6 cellular contexts compared by ENCODE assay signal in genomic region chr17:75271955-75272847, GRCh38. TPM values are rescaled to one million over a fixed set of nuclear protein-coding genes. Genes with fewer than 3 reads are reported as not detected.
DNase-seq lines count a peak whose midpoint lies in the region; ATAC-seq and TF ChIP-seq lines count a peak whose summit lies in the region.

No MANE protein-coding gene starts in this region.

- TF ChIP-seq CTCF in RWPE2 (IDR thresholded peaks at IDR 0.05; ENCODE audit: poor library complexity, severe bottlenecking) = no peak
- TF ChIP-seq CTCF in glutamatergic neuron (IDR thresholded peaks at IDR 0.05; ENCODE audit: partially characterized antibody, unreplicated experiment) = no peak

- no peak for TF ChIP-seq POLR2A in erythroblast (IDR thresholded peaks at IDR 0.05; ENCODE audit: low read length)

- ATAC-seq in RWPE2 (ENCODE audit: low read depth) = no peak

- H3K4me1 ChIP-seq in RWPE2 (ENCODE audit: insufficient read depth, poor library complexity, severe bottlenecking) (peaks cover 3% of the 10 kb centered on the region), subcutaneous abdominal adipose tissue (ENCODE audit: control insufficient read depth in 5 of 5, insufficient read depth in 5 of 5, low read length in 5 of 5) (peaks cover 2 to 49% (median 39%) of the 10 kb centered on the region in 5 donors)

- H3K36me3 Mint-ChIP-seq in glutamatergic neuron (ENCODE audit: unreplicated experiment) = no peaks in the 10 kb centered on the region

- DNase-seq in D341Med (ENCODE audit: low spot score) = peak; percentile 55
- DNase-seq in RWPE2 (ENCODE audit: low spot score) = no peak
- DNase-seq in glutamatergic neuron = no peak
- no peak for DNase-seq in erythroblast (lab: John Stamatoyannopoulos, UW)
- no peak for DNase-seq in effector CD8-positive, alpha-beta T cell (lab: John Stamatoyannopoulos, UW)

- H3K36me3 ChIP-seq in RWPE2 (ENCODE audit: low read depth) (peaks cover 10% of the 10 kb centered on the region), subcutaneous abdominal adipose tissue (ENCODE audit: control insufficient read depth in 5 of 5, insufficient read depth in 5 of 5, low read length in 5 of 5) (peaks cover 0 to 22% (median 4%) of the 10 kb centered on the region in 5 donors)

- H3K4me1 Mint-ChIP-seq in glutamatergic neuron (ENCODE audit: low read depth, unreplicated experiment) = peaks cover 2% of the 10 kb centered on the region

- peaks cover 7% of the 10 kb centered on the region for H3K27me3 Mint-ChIP-seq in glutamatergic neuron (ENCODE audit: unreplicated experiment)

- H3K4me3 ChIP-seq in RWPE2 (ENCODE audit: severe bottlenecking) (peak overlapping the region; percentile 96), subcutaneous abdominal adipose tissue (ENCODE audit: low read depth in 1 of 5, low read length in 5 of 5) (peak overlapping the region in 4 of 5 donors; percentile 68 to 91 (median 76))

- peak overlapping the region in 3 of 5 donors; percentile 78 to 88 (median 80) for H3K9ac ChIP-seq in subcutaneous abdominal adipose tissue (ENCODE audit: low read length in 5 of 5)

- no peak overlapping the region for H3K27ac Mint-ChIP-seq in glutamatergic neuron (ENCODE audit: unreplicated experiment)

- H3K9me3 ChIP-seq in RWPE2 (ENCODE audit: severe bottlenecking) (no peaks in the 10 kb centered on the region), subcutaneous abdominal adipose tissue (ENCODE audit: control insufficient read depth in 5 of 5, low read length in 5 of 5) (no peaks in the 10 kb centered on the region)

- H3K27me3 ChIP-seq in RWPE2 (ENCODE audit: insufficient read depth, poor library complexity, severe bottlenecking) = no peaks in the 10 kb centered on the region
- no peaks in the 10 kb centered on the region for H3K27me3 ChIP-seq in subcutaneous abdominal adipose tissue (ENCODE audit: control insufficient read depth in 5 of 5, insufficient read depth in 4 of 5, low read length in 5 of 5)

- peak overlapping the region; percentile 84 for H3K4me3 Mint-ChIP-seq in glutamatergic neuron (ENCODE audit: unreplicated experiment)

- H3K27ac ChIP-seq in RWPE2 (ENCODE audit: poor library complexity, severe bottlenecking) = peak overlapping the region; percentile 62
- peak overlapping the region; percentile 65 for H3K27ac ChIP-seq in subcutaneous abdominal adipose tissue (ENCODE audit: low read depth, low read length)

- peaks cover 3% of the 10 kb centered on the region for H3K9me3 Mint-ChIP-seq in glutamatergic neuron (ENCODE audit: unreplicated experiment)

RNA-seq across cellular contexts. Expression of gene MIF4GD, which starts 1.2 kb away (rescaled TPM):
- total RNA-seq in glutamatergic neuron (ENCODE audit: unreplicated experiment) = 12.8 TPM

RNA-seq across cellular contexts. Expression of gene MRPS7, which starts 10.5 kb away (rescaled TPM):
- 48.8 TPM for total RNA-seq in glutamatergic neuron (ENCODE audit: unreplicated experiment)

RNA-seq across cellular contexts. Expression of gene GGA3, which starts 10.8 kb away (rescaled TPM):
- total RNA-seq in glutamatergic neuron (ENCODE audit: unreplicated experiment) = 65.0 TPM

RNA-seq across cellular contexts. Expression of gene SLC25A19, which starts 17.0 kb away (rescaled TPM):
- total RNA-seq in glutamatergic neuron (ENCODE audit: unreplicated experiment) = 9.3 TPM
